In genomic region chr18:79972720-79973119, GRCh38 we compare ENCODE assay signal across 33 cellular contexts. TPM values are rescaled to one million over a fixed set of nuclear protein-coding genes. Genes with fewer than 3 reads are reported as not detected.
"Had no signal": no experiment of that assay in that cellular context is flagged by ENCODE, and none has a peak within 500 bp of the region (broad histone marks: within the 10 kb centered on the region; RNA-seq: fewer than 3 reads in every experiment).

No MANE protein-coding gene starts in this region.

- H3K27ac ChIP-seq: Peyer's patch had no signal

- H3K27ac Mint-ChIP-seq: activated CD4-positive, alpha-beta T cell treated with anti-CD3 and anti-CD28 coated beads, Interleukin-2, amount 10 ng/mL, durations not matched to agents 24 days and 14 days; activated naive CD4-positive, alpha-beta T cell treated with anti-CD3 and anti-CD28 coated beads, Interleukin-2, amount 10 ng/mL, durations not matched to agents 7 days and 5 days; activated naive CD8-positive, alpha-beta T cell treated with anti-CD3 and anti-CD28 coated beads, Interleukin-2, amount 50 U/mL, for 24 hours; activated T-helper 1 cell treated with anti-CD3 and anti-CD28 coated beads, Interleukin-12 subunit alpha, Interleukin-12 subunit beta, Interleukin-2, Interleukin-4 antibody, amounts not matched to agents 30 ng/mL and 10 ng/mL and 1 ng/mL, durations not matched to agents 14 hours and 24 hours and 36 hours; T-cell had no signal

- H3K27me3 Mint-ChIP-seq: activated CD4-positive, alpha-beta T cell treated with anti-CD3 and anti-CD28 coated beads, Interleukin-2, amount 10 ng/mL, durations not matched to agents 24 days and 14 days; activated naive CD4-positive, alpha-beta T cell treated with anti-CD3 and anti-CD28 coated beads, Interleukin-2, amount 10 ng/mL, durations not matched to agents 7 days and 5 days; activated naive CD8-positive, alpha-beta T cell; activated naive CD8-positive, alpha-beta T cell treated with anti-CD3 and anti-CD28 coated beads, Interleukin-2, amount 50 U/mL, for 24 hours; T-cell; T-helper 17 cell had no signal

- H3K4me3 ChIP-seq: K562, Peyer's patch had no signal

- ATAC-seq: activated naive CD8-positive, alpha-beta T cell treated with anti-CD3 and anti-CD28 coated beads, Interleukin-2, amount 50 U/mL, for 24 hours; activated T-cell treated with anti-CD3 and anti-CD28 coated beads, Interleukin-2, amount 50 U/mL, for 4 hours; K562; PC-3; Right ventricle myocardium inferior; SK-N-SH treated with all-trans-retinoic acid at 6 μM for 48 hours; T-cell; T-helper 17 cell had no signal

- H3K9me3 ChIP-seq: Peyer's patch had no signal

- H3K27me3 ChIP-seq: Peyer's patch had no signal

- H3K9me3 Mint-ChIP-seq: activated CD4-positive, alpha-beta T cell treated with anti-CD3 and anti-CD28 coated beads, Interleukin-2, amount 10 ng/mL, durations not matched to agents 24 days and 14 days; activated naive CD4-positive, alpha-beta T cell treated with anti-CD3 and anti-CD28 coated beads, Interleukin-2, amount 10 ng/mL, durations not matched to agents 7 days and 5 days; activated naive CD8-positive, alpha-beta T cell treated with anti-CD3 and anti-CD28 coated beads, Interleukin-2, amount 50 U/mL, for 24 hours; activated T-cell treated with anti-CD3 and anti-CD28 coated beads, Interleukin-2, amount 50 U/mL, for 4 hours; activated T-helper 1 cell treated with anti-CD3 and anti-CD28 coated beads, Interleukin-12 subunit alpha, Interleukin-12 subunit beta, Interleukin-2, Interleukin-4 antibody, amounts not matched to agents 30 ng/mL and 10 ng/mL and 1 ng/mL, durations not matched to agents 14 hours and 24 hours and 36 hours; brain; T-cell had no signal

- DNase-seq: activated CD4-positive, alpha-beta T cell treated with anti-CD3 and anti-CD28 coated beads, Interleukin-2, amount 10 ng/mL, durations not matched to agents 24 days and 14 days; activated CD4-positive, alpha-beta T cell treated with anti-CD3 and anti-CD28 coated beads, Interleukin-2, amount 50 U/mL, for 48 hours; activated CD8-positive, alpha-beta memory T cell treated with anti-CD3 and anti-CD28 coated beads, Interleukin-2, amount 50 U/mL, for 4 hours; activated effector memory CD4-positive, alpha-beta T cell treated with Interleukin-2 at 50 U/mL for 16 hours; activated naive CD4-positive, alpha-beta T cell treated with anti-CD3 and anti-CD28 coated beads, Interleukin-2, amount 10 ng/mL, durations not matched to agents 7 days and 5 days; activated naive CD8-positive, alpha-beta T cell treated with anti-CD3 and anti-CD28 coated beads, Interleukin-2, amount 50 U/mL, for 24 hours; activated T-cell treated with anti-CD3 and anti-CD28 coated beads for 4 hours; activated T-cell treated with anti-CD3 and anti-CD28 coated beads, Interleukin-2, amount 50 U/mL, for 4 hours; anterior cingulate cortex; IMR-90; Karpas-422; NCI-H1105; NCI-H1417 treated with DMSO at 0.1 percent for 48 hours; NCI-H187 treated with DMSO at 0.1 percent for 48 hours; NCI-H2081; NCI-H2171 treated with DMSO at 0.1 percent for 48 hours; NCI-H2227 treated with DMSO at 0.1 percent for 48 hours; NCI-H446; NCI-H510A treated with DMSO at 0.1 percent for 48 hours; NK-92 treated with Interleukin-12 subunit alpha and Interleukin-12 subunit beta, amount 100 ng/mL, for 24 hours; PC-3; Peyer's patch; RPMI8226; SIG-M5; T-cell; T-helper 17 cell; T-helper 9 cell had no signal

- H3K4me3 Mint-ChIP-seq: activated CD4-positive, alpha-beta T cell treated with anti-CD3 and anti-CD28 coated beads, Interleukin-2, amount 10 ng/mL, durations not matched to agents 24 days and 14 days; activated naive CD4-positive, alpha-beta T cell treated with anti-CD3 and anti-CD28 coated beads, Interleukin-2, amount 10 ng/mL, durations not matched to agents 7 days and 5 days; activated naive CD8-positive, alpha-beta T cell; activated naive CD8-positive, alpha-beta T cell treated with anti-CD3 and anti-CD28 coated beads, Interleukin-2, amount 50 U/mL, for 24 hours; activated T-cell treated with anti-CD3 and anti-CD28 coated beads, Interleukin-2, amount 50 U/mL, for 4 hours; activated T-helper 1 cell treated with anti-CD3 and anti-CD28 coated beads, Interleukin-12 subunit alpha, Interleukin-12 subunit beta, Interleukin-2, Interleukin-4 antibody, amounts not matched to agents 30 ng/mL and 10 ng/mL and 1 ng/mL, durations not matched to agents 14 hours and 24 hours and 36 hours; brain; T-cell; T-helper 17 cell had no signal

RNA-seq across cellular contexts. Expression of gene HSBP1L1, which starts 8.3 kb away (rescaled TPM):
- total RNA-seq: K562 had no signal
